8 cellular contexts compared by ENCODE assay signal in the genomic region with DNA sequence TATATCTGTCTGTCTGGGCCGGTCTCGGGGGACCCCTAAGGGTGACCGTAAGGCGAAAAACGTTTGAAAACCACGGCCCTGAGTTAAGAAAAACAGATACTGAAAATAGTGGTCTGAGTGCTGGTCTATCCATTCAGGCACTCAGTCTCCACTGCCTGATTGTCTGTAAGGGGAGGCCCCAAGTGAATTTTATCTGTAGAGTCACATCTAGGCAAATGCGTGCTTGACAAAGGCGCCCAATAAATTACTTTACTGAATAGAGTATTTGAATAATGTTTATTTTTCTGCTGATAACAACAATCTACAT. TPM values are rescaled to one million over a fixed set of nuclear protein-coding genes. Genes with fewer than 3 reads are reported as not detected.
DNase-seq lines count a peak whose midpoint lies in the region; TF ChIP-seq lines count a peak whose summit lies in the region.

No MANE protein-coding gene starts in this region.

- no peaks in the 10 kb centered on the region for H3K9me2 ChIP-seq in GM23248 (ENCODE audit: insufficient read depth)

- H3K4me3 ChIP-seq in GM23248 (peak overlapping the region; percentile 93), fibroblast of pulmonary artery (replicated peaks; ENCODE audit: low read depth, low read length) (peak overlapping the region; percentile 83), retinal pigment epithelial cell (ENCODE audit: low read length) (peak overlapping the region; percentile 88)

- H3K27ac ChIP-seq in GM23248 = peak overlapping the region; percentile 98
- H3K27ac ChIP-seq in RWPE1 = peak overlapping the region; percentile 90

- CTCF ChIA-PET in RWPE1 (lab: Yijun Ruan, JAX) = no interaction called here

- peaks cover 80% of the 10 kb centered on the region for H3K79me2 ChIP-seq in GM23248 (ENCODE audit: insufficient read depth)

- H3K9me3 ChIP-seq in GM23248 (ENCODE audit: low read depth) = no peaks in the 10 kb centered on the region

- DNase-seq in GM23248 (no peak), RWPE1 (ENCODE audit: low spot score) (no peak), fibroblast of pulmonary artery (ENCODE audit: low read depth) (no peak), retinal pigment epithelial cell (ENCODE audit: low read depth) (no peak), NCI-H774 (lab: John Stamatoyannopoulos, UW) (no peak), NCI-H82 (lab: John Stamatoyannopoulos, UW) (no peak), NCI-H2107 (lab: John Stamatoyannopoulos, UW) (no peak)
- DNase-seq in stimulated activated CD4-positive, alpha-beta T cell treated with anti-CD3 and anti-CD28 coated beads, Interleukin-4, amount 100 ng/mL, for 24 hours = no peak

- 0% methylated on average over 2 to 8 of the region's 8 CpGs for WGBS in GM23248 (ENCODE audit: low coverage in 1 of 2, low lambda C conversion rate in 2 of 2, missing lambda C conversion rate in 2 of 2), 2 experiments

- H3F3A ChIP-seq in GM23248 (ENCODE audit: insufficient read depth) = no peaks in the 10 kb centered on the region

- 0 out of 2 replicates have a peak, but pooled peaks cover 23% of the 10 kb centered on the region for H3K4me1 ChIP-seq in GM23248 (ENCODE audit: insufficient read depth)

- peak overlapping the region; percentile 100 for H3K9ac ChIP-seq in GM23248

- no peaks in the 10 kb centered on the region for H3K36me3 ChIP-seq in GM23248 (ENCODE audit: low read depth)

- no peak overlapping the region for H2AFZ ChIP-seq in GM23248

- H3K27me3 ChIP-seq in GM23248 (replicated peaks; ENCODE audit: insufficient read depth) = no peaks in the 10 kb centered on the region

- no peak for TF ChIP-seq CTCF in RWPE1 (conservative IDR thresholded peaks at IDR 0.05; ENCODE audit: low read depth)
- TF ChIP-seq CTCF in fibroblast of pulmonary artery (IDR thresholded peaks at IDR 0.05; ENCODE audit: low read length, missing control alignments) = no peak
- TF ChIP-seq CTCF in retinal pigment epithelial cell (conservative IDR thresholded peaks at IDR 0.05; ENCODE audit: low read depth, low read length) = no peak

- no peaks in the 10 kb centered on the region; the same call in 1 of the 2 replicates for H4K20me1 ChIP-seq in GM23248 (ENCODE audit: insufficient read depth)

- POLR2A ChIA-PET in RWPE1 (lab: Yijun Ruan, JAX; ENCODE audit: low non-redundant PET) = no interaction called here

- in situ Hi-C loops in GM23248 (cut with MboI) = loop anchor here (25.0 kb wide), 1 partner anchor 229 kb away; no protein-coding TSS in a partner anchor

- H3K4me2 ChIP-seq in GM23248 (ENCODE audit: unreplicated experiment) = peak overlapping the region; percentile 99

RNA-seq across cellular contexts. Expression of gene HNRNPH2, which starts 0.5 kb away (rescaled TPM):
- 53.1 and 59.0 TPM in 2 replicates for total RNA-seq in GM23248 (2014; rRNA removed; shearing (Covaris generic))
- 97.8 and 99.7 TPM in 2 replicates for polyA plus RNA-seq in GM23248 (2016; fragmentation: Nextera tagmentation; extraction: Ambion mirVana)

RNA-seq across cellular contexts. Expression of gene GLA, which starts 0.8 kb away (rescaled TPM):
- 27.1 and 36.6 TPM in 2 replicates for total RNA-seq in GM23248 (2014; rRNA removed; shearing (Covaris generic))
- polyA plus RNA-seq in GM23248 (2016; fragmentation: Nextera tagmentation; extraction: Ambion mirVana) = 20.4 and 26.6 TPM in 2 replicates

RNA-seq across cellular contexts. Expression of gene RPL36A, which starts 17.7 kb away (rescaled TPM):
- 240 and 757 TPM in 2 replicates for total RNA-seq in GM23248 (2014; rRNA removed; shearing (Covaris generic))
- 295 and 331 TPM in 2 replicates for polyA plus RNA-seq in GM23248 (2016; fragmentation: Nextera tagmentation; extraction: Ambion mirVana)

RNA-seq across cellular contexts. Expression of gene BTK, which starts 22.5 kb away (rescaled TPM):
- not detected in 2 replicates for total RNA-seq in GM23248 (2014; rRNA removed; shearing (Covaris generic))
- 0.23 TPM in 1 of 2 replicates, not detected in the other for polyA plus RNA-seq in GM23248 (2016; fragmentation: Nextera tagmentation; extraction: Ambion mirVana)

RNA-seq across cellular contexts. Expression of gene TIMM8A, which starts 59.9 kb away (rescaled TPM):
- 1.9 and 14.9 TPM in 2 replicates for total RNA-seq in GM23248 (2014; rRNA removed; shearing (Covaris generic))
- 15.7 and 18.5 TPM in 2 replicates for polyA plus RNA-seq in GM23248 (2016; fragmentation: Nextera tagmentation; extraction: Ambion mirVana)
